ENCODE assay signal across 22 cellular contexts in genomic region chr16:77555101-77555500, GRCh38.
"Had no signal": no experiment of that assay in that cellular context is flagged by ENCODE, and none has a peak within 500 bp of the region (broad histone marks: within the 10 kb centered on the region; RNA-seq: fewer than 3 reads in every experiment).

No MANE protein-coding gene starts in this region.

- H3K4me3 ChIP-seq: esophagus muscularis mucosa, gastroesophageal sphincter, heart left ventricle, mucosa of descending colon, ovary, right lobe of liver, suprapubic skin, tibial artery, upper lobe of left lung, uterus had no signal

- DNase-seq: effector memory CD8-positive, alpha-beta T cell; foreskin fibroblast; heart left ventricle; hypothalamus; islet precursor cell; left cardiac atrium; mammary epithelial cell; mucosa of descending colon; naive thymus-derived CD8-positive, alpha-beta T cell; ovary; right lobe of liver; stimulated activated CD4-positive, alpha-beta T cell treated with anti-CD3 and anti-CD28 coated beads, Interleukin-4, amount 100 ng/mL, for 1 hour; stimulated activated CD8-positive, alpha-beta memory T cell treated with anti-CD3 and anti-CD28 coated beads, Interleukin-4, amount 100 ng/mL, for 48 hours; stimulated activated naive CD8-positive, alpha-beta T cell treated with anti-CD3 and anti-CD28 coated beads, Interleukin-15, Interleukin-2, amounts not matched to agents 100 U/mL and 50 U/mL, for 24 hours; tibial artery; upper lobe of left lung; uterus had no signal

- H3K27ac ChIP-seq: epithelial cell of prostate, esophagus muscularis mucosa, gastroesophageal sphincter, heart left ventricle, ovary, right lobe of liver, suprapubic skin, tibial artery, upper lobe of left lung, uterus had no signal

- H3K27me3 ChIP-seq: ovary, right lobe of liver, suprapubic skin, upper lobe of left lung, uterus had no signal

- ATAC-seq: effector memory CD8-positive, alpha-beta T cell; gastroesophageal sphincter; heart left ventricle; left cardiac atrium; mucosa of descending colon; naive thymus-derived CD8-positive, alpha-beta T cell; right lobe of liver; stimulated activated effector memory CD8-positive, alpha-beta T cell treated with anti-CD3 and anti-CD28 coated beads, Interleukin-12 subunit alpha, Interleukin-12 subunit beta, amount 100 ng/mL, for 72 hours; stimulated activated naive CD8-positive, alpha-beta T cell treated with anti-CD3 and anti-CD28 coated beads, Interleukin-15, Interleukin-2, amounts not matched to agents 100 U/mL and 50 U/mL, for 24 hours had no signal

- H3K36me3 ChIP-seq: esophagus muscularis mucosa, gastroesophageal sphincter, heart left ventricle, ovary, right lobe of liver, suprapubic skin, tibial artery, upper lobe of left lung, uterus had no signal

- H3K4me1 ChIP-seq: esophagus muscularis mucosa, gastroesophageal sphincter, heart left ventricle, right lobe of liver, suprapubic skin, tibial artery, upper lobe of left lung, uterus had no signal

- H3K9me3 ChIP-seq: esophagus muscularis mucosa, gastroesophageal sphincter, heart left ventricle, mucosa of descending colon, ovary, right lobe of liver, suprapubic skin, tibial artery, upper lobe of left lung, uterus had no signal
